In the genomic region with DNA sequence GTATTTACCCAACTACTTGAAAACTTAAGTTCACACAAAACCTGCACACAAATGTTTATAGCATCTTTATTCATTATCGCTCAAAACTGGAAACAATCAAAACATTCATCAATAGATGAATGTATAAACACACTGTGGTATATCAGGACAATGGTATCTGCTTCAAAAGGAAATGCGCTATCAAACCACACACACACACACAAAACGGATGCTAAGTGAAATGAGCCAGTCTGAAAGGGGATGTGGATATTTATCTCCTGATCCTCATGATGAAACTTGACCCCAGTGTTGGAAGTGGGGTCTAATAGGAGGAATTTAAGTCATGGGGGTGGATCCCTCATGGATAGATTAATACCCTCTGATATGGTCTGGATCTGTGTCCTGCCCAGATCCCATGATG, we compare ENCODE assay signal across 21 cellular contexts.
"Had no signal": no experiment of that assay in that cellular context is flagged by ENCODE, and none has a peak within 500 bp of the region (broad histone marks: within the 10 kb centered on the region; RNA-seq: fewer than 3 reads in every experiment).

No MANE protein-coding gene starts in this region.

- H3K9me3 Mint-ChIP-seq: activated naive CD4-positive, alpha-beta T cell treated with anti-CD3 and anti-CD28 coated beads, Interleukin-2, amount 50 U/mL, for 24 hours had no signal

- DNase-seq: activated CD4-positive, alpha-beta T cell treated with anti-CD3 and anti-CD28 coated beads for 1 hour; activated CD4-positive, alpha-beta T cell treated with anti-CD3 and anti-CD28 coated beads, Interleukin-2, amount 50 U/mL, for 48 hours; activated CD8-positive, alpha-beta memory T cell treated with anti-CD3 and anti-CD28 coated beads, Interleukin-2, amount 50 U/mL, for 4 hours; activated effector memory CD4-positive, alpha-beta T cell treated with Interleukin-2 at 50 U/mL for 16 hours; activated T-cell treated with anti-CD3 and anti-CD28 coated beads, Interleukin-2, amount 50 U/mL, for 48 hours; cerebellar nuclear complex; effector memory CD4-positive, alpha-beta T cell; esophagus squamous epithelium; heart right ventricle; left ventricle myocardium superior; stimulated activated naive CD8-positive, alpha-beta T cell treated with anti-CD3 and anti-CD28 coated beads, Interleukin-15, amount 100 ng/mL, for 72 hours; T1000; transverse colon; WERI-Rb-1 had no signal

- H3K27me3 Mint-ChIP-seq: activated naive CD4-positive, alpha-beta T cell treated with anti-CD3 and anti-CD28 coated beads, Interleukin-2, amount 50 U/mL, for 24 hours; memory B cell; stimulated activated naive CD8-positive, alpha-beta T cell treated with anti-CD3 and anti-CD28 coated beads, Interleukin-15, amount 100 ng/mL, for 72 hours had no signal

- H3K36me3 Mint-ChIP-seq: activated naive CD4-positive, alpha-beta T cell treated with anti-CD3 and anti-CD28 coated beads, Interleukin-2, amount 50 U/mL, for 24 hours; memory B cell had no signal

- H3K27ac Mint-ChIP-seq: memory B cell had no signal

- H3K36me3 ChIP-seq: ascending aorta, esophagus squamous epithelium, heart right ventricle, prostate gland, right atrium auricular region, suprapubic skin, transverse colon, vagina, WERI-Rb-1 had no signal

- H3K4me1 ChIP-seq: ascending aorta, esophagus squamous epithelium, prostate gland, right atrium auricular region, suprapubic skin, transverse colon, vagina had no signal

- ATAC-seq: heart right ventricle; left ventricle myocardium superior; stimulated activated naive CD8-positive, alpha-beta T cell treated with anti-CD3 and anti-CD28 coated beads, Interleukin-15, amount 100 ng/mL, for 72 hours had no signal

- H3K4me3 Mint-ChIP-seq: activated naive CD4-positive, alpha-beta T cell treated with anti-CD3 and anti-CD28 coated beads, Interleukin-2, amount 50 U/mL, for 24 hours; memory B cell; stimulated activated naive CD8-positive, alpha-beta T cell treated with anti-CD3 and anti-CD28 coated beads, Interleukin-15, amount 100 ng/mL, for 72 hours had no signal

- H3K4me3 ChIP-seq: ascending aorta, esophagus squamous epithelium, heart right ventricle, prostate gland, right atrium auricular region, suprapubic skin, transverse colon, vagina had no signal

- H3K27me3 ChIP-seq: ascending aorta, esophagus squamous epithelium, heart right ventricle, right atrium auricular region, suprapubic skin, transverse colon, vagina had no signal

- H3K9me3 ChIP-seq: ascending aorta, esophagus squamous epithelium, heart right ventricle, prostate gland, suprapubic skin, transverse colon, vagina had no signal

- H3K27ac ChIP-seq: ascending aorta, esophagus squamous epithelium, prostate gland, right atrium auricular region, suprapubic skin, transverse colon, vagina, WERI-Rb-1 had no signal
